8 cellular contexts compared by ENCODE assay signal in genomic region chr21:41877901-41878830, GRCh38.
DNase-seq lines count a peak whose midpoint lies in the region; ATAC-seq and TF ChIP-seq lines count a peak whose summit lies in the region.

No MANE protein-coding gene starts in this region.

- peak overlapping the region; percentile 85 for H3K27ac Mint-ChIP-seq in T-helper 2 cell treated with Interferon-gamma antibody and Interleukin-4, amounts not matched to agents 5 μg/mL and 100 μg/mL, for 36 hours

- H3K9me3 ChIP-seq in KOPT-K1 (ENCODE audit: insufficient read depth, low read length, poor library complexity, severe bottlenecking): no peaks in the 10 kb centered on the region

- DNase-seq in T-helper 2 cell treated with Interferon-gamma antibody and Interleukin-4, amounts not matched to agents 5 μg/mL and 100 μg/mL, for 36 hours (ENCODE audit: low spot score): peak; percentile 15
- peak; percentile 65 to 76 for DNase-seq in cardiac fibroblast (ENCODE audit: low read depth in 2 of 2)
- DNase-seq in kidney glomerular epithelial cell (lab: John Stamatoyannopoulos, UW): peak; percentile 29
- DNase-seq in stimulated activated CD4-positive, alpha-beta T cell treated with anti-CD3 and anti-CD28 coated beads, Interleukin-4, amount 100 ng/mL, for 4 hours: peak; percentile 35 to 38
- no peak for DNase-seq in NK-92 treated with Interleukin-12 subunit alpha and Interleukin-12 subunit beta, amount 100 ng/mL, for 24 hours (lab: John Stamatoyannopoulos, UW)

- no peak for TF ChIP-seq CTCF in cardiac fibroblast (IDR thresholded peaks at IDR 0.05; ENCODE audit: low read depth, low read length)

- no peaks in the 10 kb centered on the region for H3K36me3 Mint-ChIP-seq in T-helper 2 cell treated with Interferon-gamma antibody and Interleukin-4, amounts not matched to agents 5 μg/mL and 100 μg/mL, for 36 hours (ENCODE audit: low read depth)

- H3K9me3 Mint-ChIP-seq in T-helper 2 cell treated with Interferon-gamma antibody and Interleukin-4, amounts not matched to agents 5 μg/mL and 100 μg/mL, for 36 hours: no peaks in the 10 kb centered on the region

- H3K27ac ChIP-seq in KOPT-K1 (ENCODE audit: low read depth, low read length, poor library complexity, severe bottlenecking): peak overlapping the region; percentile 91

- peaks cover 7% of the 10 kb centered on the region; the same call in 1 of the 2 replicates for H3K36me3 ChIP-seq in KOPT-K1 (ENCODE audit: insufficient read depth, low read length)

- peak; percentile 27 for ATAC-seq in GM21825 (IDR thresholded peaks at IDR 0.05; ENCODE audit: unreplicated experiment)

- peak overlapping the region; percentile 87 for H3K4me3 Mint-ChIP-seq in T-helper 2 cell treated with Interferon-gamma antibody and Interleukin-4, amounts not matched to agents 5 μg/mL and 100 μg/mL, for 36 hours

- H3K4me3 ChIP-seq in GM08714 (ENCODE audit: low read length): peak overlapping the region; percentile 69
- H3K4me3 ChIP-seq in cardiac fibroblast (replicated peaks in 1 of 2; ENCODE audit: low read depth in 2 of 2, low read length in 2 of 2): peak overlapping the region; percentile 83 to 84

- peaks cover 13% of the 10 kb centered on the region for H3K4me1 Mint-ChIP-seq in T-helper 2 cell treated with Interferon-gamma antibody and Interleukin-4, amounts not matched to agents 5 μg/mL and 100 μg/mL, for 36 hours (ENCODE audit: low read depth)

- no peaks in the 10 kb centered on the region for H3K27me3 Mint-ChIP-seq in T-helper 2 cell treated with Interferon-gamma antibody and Interleukin-4, amounts not matched to agents 5 μg/mL and 100 μg/mL, for 36 hours (ENCODE audit: low read depth)
